Comparison of ENCODE assay signal across 8 cellular contexts in the genomic region with DNA sequence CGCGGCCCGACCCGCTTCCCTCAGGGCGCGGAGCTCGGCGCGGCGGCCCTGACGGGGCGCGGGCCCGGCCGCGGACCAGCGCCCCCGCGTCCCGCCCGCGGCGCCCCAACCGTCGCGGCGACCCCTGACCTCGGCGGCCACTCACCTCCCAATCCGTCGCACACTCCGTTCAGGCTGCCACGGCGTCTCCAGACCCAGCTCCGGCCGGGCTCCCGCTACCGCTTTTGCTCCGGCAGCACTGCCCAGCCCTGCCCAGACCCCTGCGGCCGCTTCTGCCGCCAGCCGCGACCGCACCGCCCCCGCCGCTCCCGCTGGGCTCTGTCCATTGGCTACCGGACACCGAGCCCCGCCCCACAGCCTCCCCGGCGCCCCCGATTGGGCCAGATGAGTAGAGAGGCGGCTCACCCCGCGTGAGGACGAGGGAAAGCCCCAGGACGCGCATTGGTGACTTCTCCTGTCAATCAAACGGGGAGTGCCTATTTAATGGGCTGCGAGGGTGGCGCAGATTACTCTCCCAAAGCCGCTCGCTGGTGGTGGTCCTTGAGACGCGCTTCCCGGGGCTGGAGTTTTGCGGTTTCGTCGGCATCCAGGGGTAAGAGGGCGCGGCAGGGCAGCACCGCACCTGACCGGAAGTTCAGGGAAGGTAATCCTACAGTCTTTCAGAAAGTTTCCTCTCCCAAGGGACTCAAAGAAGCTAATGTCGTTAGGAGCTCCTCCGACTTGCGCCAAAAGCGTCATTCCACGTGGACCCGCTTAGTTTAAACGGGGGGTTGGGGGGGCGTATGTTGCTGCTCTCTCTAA. TPM values are rescaled to one million over a fixed set of nuclear protein-coding genes. Genes with fewer than 3 reads are reported as not detected.
DNase-seq lines count a peak whose midpoint lies in the region; ATAC-seq and TF ChIP-seq lines count a peak whose summit lies in the region.

A gene with protein sequence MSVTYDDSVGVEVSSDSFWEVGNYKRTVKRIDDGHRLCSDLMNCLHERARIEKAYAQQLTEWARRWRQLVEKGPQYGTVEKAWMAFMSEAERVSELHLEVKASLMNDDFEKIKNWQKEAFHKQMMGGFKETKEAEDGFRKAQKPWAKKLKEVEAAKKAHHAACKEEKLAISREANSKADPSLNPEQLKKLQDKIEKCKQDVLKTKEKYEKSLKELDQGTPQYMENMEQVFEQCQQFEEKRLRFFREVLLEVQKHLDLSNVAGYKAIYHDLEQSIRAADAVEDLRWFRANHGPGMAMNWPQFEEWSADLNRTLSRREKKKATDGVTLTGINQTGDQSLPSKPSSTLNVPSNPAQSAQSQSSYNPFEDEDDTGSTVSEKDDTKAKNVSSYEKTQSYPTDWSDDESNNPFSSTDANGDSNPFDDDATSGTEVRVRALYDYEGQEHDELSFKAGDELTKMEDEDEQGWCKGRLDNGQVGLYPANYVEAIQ (minus strand): TSS at position 274 of the 801 bp plus-strand sequence. CDS start 103,069 bp downstream, outside the sequence.

- H3K27ac ChIP-seq in left lung = peak within 1 kb of the TSS; percentile 56 to 80

- ATAC-seq in GM19395 (IDR thresholded peaks at IDR 0.05; ENCODE audit: unreplicated experiment) (peak; percentile 90), HG03558 (IDR thresholded peaks at IDR 0.05; ENCODE audit: extremely low read depth, unreplicated experiment) (peak; percentile 66), left lung (peak; percentile 96)

- H3K4me1 ChIP-seq in left lung = peaks cover 7 to 39% of the 10 kb centered on the region in 2 donors

- H3K36me3 ChIP-seq in left lung = no peaks in the 10 kb centered on the region

- peak within 1 kb of the TSS; percentile 61 to 75 for H3K4me3 ChIP-seq in left lung

- DNase-seq in CD1c-positive myeloid dendritic cell (ENCODE audit: extremely low spot score) = peak; percentile 99
- DNase-seq in NCI-H748 (lab: John Stamatoyannopoulos, UW; ENCODE audit: unreplicated experiment) = peak; percentile 99
- DNase-seq in activated CD4-positive, alpha-beta T cell treated with anti-CD3 and anti-CD28 coated beads, Interleukin-2, amount 50 U/mL, for 1 hour = peak; percentile 99
- DNase-seq in dedifferentiated amniotic fluid mesenchymal stem cell (ENCODE audit: extremely low spot score) = peak; percentile 99
- peak; percentile 99 for DNase-seq in left lung
- peak; percentile 98 for DNase-seq in stimulated activated CD4-positive, alpha-beta T cell treated with anti-CD3 and anti-CD28 coated beads, Interleukin-2, amount 100 ng/mL, for 4 hours (ENCODE audit: low read depth)

- H3K27me3 ChIP-seq in left lung = no peaks in the 10 kb centered on the region

- intact Hi-C loops in left lung (cut with DNase I) = no loop called here

- H3K9me3 ChIP-seq in left lung = no peaks in the 10 kb centered on the region

- TF ChIP-seq CTCF in left lung (IDR thresholded peaks at IDR 0.05) = no peak

RNA-seq across cellular contexts. Expression of the gene that starts here (rescaled TPM):
- 100 to 1,000 TPM; 119 to 149 TPM for total RNA-seq in left lung

Comparison
In these comparisons a context has a peak if more than half of its experiments do, and no peak if none do; other contexts are left out.
1. Peak in every context shown above with its lines: DNase-seq, ATAC-seq, H3K4me3 ChIP-seq and H3K27ac ChIP-seq.